In genomic region chr1:147151244-147151643, GRCh38 we compare ENCODE assay signal across 7 cellular contexts.
"Had no signal": no experiment of that assay in that cellular context is flagged by ENCODE, and none has a peak within 500 bp of the region (broad histone marks: within the 10 kb centered on the region; RNA-seq: fewer than 3 reads in every experiment).

No MANE protein-coding gene starts in this region.

- ATAC-seq: GM23338, K562 had no signal

- H3K4me3 ChIP-seq: GM23338, K562 had no signal

- H2AFZ ChIP-seq: GM23338 had no signal

- H3K27ac ChIP-seq: HL-60 had no signal

- H3K4me2 ChIP-seq: GM23338 had no signal

- FAIRE-seq: K562 had no signal

- DNase-seq: H7, HCEC 1CT, IMR-90, KG1 had no signal
